28 cellular contexts compared by ENCODE assay signal in genomic region chr4:3512279-3512678, GRCh38. TPM values are rescaled to one million over a fixed set of nuclear protein-coding genes. Genes with fewer than 3 reads are reported as not detected.
"Had no signal": no experiment of that assay in that cellular context is flagged by ENCODE, and none has a peak within 500 bp of the region (broad histone marks: within the 10 kb centered on the region; RNA-seq: fewer than 3 reads in every experiment).

No MANE protein-coding gene starts in this region.

- H3K27me3 Mint-ChIP-seq: dendritic cell treated with granulocyte-macrophage colony-stimulating factor and Interleukin-4, amounts not matched to agents 40 ng/mL and 50 ng/mL, for 4 days; naive B cell had no signal

- ATAC-seq: foreskin keratinocyte; gastroesophageal sphincter; mucosa of descending colon; psoas muscle; stimulated activated effector memory CD8-positive, alpha-beta T cell treated with anti-CD3 and anti-CD28 coated beads, Interleukin-12 subunit alpha, Interleukin-12 subunit beta, amount 100 ng/mL, for 72 hours had no signal

- H3K4me1 Mint-ChIP-seq: mesothelial cell of epicardium had no signal

- H3K27ac Mint-ChIP-seq: dendritic cell treated with granulocyte-macrophage colony-stimulating factor and Interleukin-4, amounts not matched to agents 40 ng/mL and 50 ng/mL, for 4 days; mesothelial cell of epicardium; nephron progenitor cell; stimulated activated effector memory CD8-positive, alpha-beta T cell treated with anti-CD3 and anti-CD28 coated beads, Interleukin-12 subunit alpha, Interleukin-12 subunit beta, amount 100 ng/mL, for 72 hours had no signal

- FAIRE-seq: colon, endothelial cell of umbilical vein had no signal

- H3K9me3 ChIP-seq: esophagus muscularis mucosa, gastroesophageal sphincter, mucosa of descending colon, ovary, psoas muscle, sigmoid colon, stomach, thyroid gland, vagina had no signal

- H3K4me3 ChIP-seq: esophagus muscularis mucosa, gastroesophageal sphincter, hepatocyte, mucosa of descending colon, ovary, psoas muscle, sigmoid colon, stomach, thyroid gland, vagina had no signal

- H3K36me3 ChIP-seq: ovary had no signal

- H3K27ac ChIP-seq: esophagus muscularis mucosa, foreskin keratinocyte, gastroesophageal sphincter, hepatocyte, ovary, psoas muscle, sigmoid colon, stomach, thyroid gland, vagina had no signal

- H3K4me1 ChIP-seq: esophagus muscularis mucosa, foreskin keratinocyte, gastroesophageal sphincter, psoas muscle, sigmoid colon, stomach, thyroid gland, vagina had no signal

- H3K9me3 Mint-ChIP-seq: dendritic cell treated with granulocyte-macrophage colony-stimulating factor and Interleukin-4, amounts not matched to agents 40 ng/mL and 50 ng/mL, for 4 days; mesothelial cell of epicardium; nephron progenitor cell; stimulated activated effector memory CD8-positive, alpha-beta T cell treated with anti-CD3 and anti-CD28 coated beads, Interleukin-12 subunit alpha, Interleukin-12 subunit beta, amount 100 ng/mL, for 72 hours had no signal

- H3K4me3 Mint-ChIP-seq: dendritic cell treated with granulocyte-macrophage colony-stimulating factor and Interleukin-4, amounts not matched to agents 40 ng/mL and 50 ng/mL, for 4 days; mesothelial cell of epicardium; naive B cell; nephron progenitor cell; stimulated activated effector memory CD8-positive, alpha-beta T cell treated with anti-CD3 and anti-CD28 coated beads, Interleukin-12 subunit alpha, Interleukin-12 subunit beta, amount 100 ng/mL, for 72 hours had no signal

- DNase-seq: central memory CD4-positive, alpha-beta T cell; effector CD8-positive, alpha-beta T cell; foreskin keratinocyte; mesenchymal stem cell; mucosa of descending colon; naive B cell; nephron progenitor cell; ovary; sigmoid colon; stimulated activated CD4-positive, alpha-beta T cell treated with anti-CD3 and anti-CD28 coated beads, Interleukin-2, amount 100 ng/mL, for 24 hours; stimulated activated CD4-positive, alpha-beta T cell treated with anti-CD3 and anti-CD28 coated beads, Interleukin-4, amount 100 ng/mL, for 24 hours; stimulated activated naive CD4-positive, alpha-beta T cell treated with Interleukin-2 at 50 U/mL for 16 hours; stomach; thyroid gland; trophoblast cell had no signal

RNA-seq across cellular contexts. Expression of gene DOK7, which starts 49.2 kb away (rescaled TPM):
- total RNA-seq: endothelial cell of umbilical vein, lung microvascular endothelial cell, subcutaneous adipose tissue had no signal
- polyA plus RNA-seq: endothelial cell of umbilical vein, fibroblast of lung had no signal
